ENCODE assay signal across 26 cellular contexts in the genomic region with DNA sequence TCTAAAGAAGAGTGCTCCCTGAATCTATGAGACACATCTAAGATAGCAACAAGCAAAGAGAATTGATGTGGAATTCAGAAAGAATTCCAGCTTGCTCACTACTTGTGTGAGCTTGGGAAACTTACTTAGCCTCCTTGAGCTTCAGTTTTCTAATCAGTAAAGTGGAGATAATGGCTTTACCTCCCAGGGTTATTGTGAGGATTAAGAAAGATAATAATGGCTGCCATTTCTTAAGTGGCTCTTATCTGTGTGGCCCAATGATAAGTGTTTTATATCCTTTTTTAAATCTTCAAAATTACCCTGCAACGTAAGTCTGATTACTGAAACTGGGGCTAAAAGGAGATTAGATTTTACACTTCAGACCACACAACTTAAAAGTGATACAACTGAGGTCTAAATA.
"Had no signal": no experiment of that assay in that cellular context is flagged by ENCODE, and none has a peak within 500 bp of the region (broad histone marks: within the 10 kb centered on the region; RNA-seq: fewer than 3 reads in every experiment).

No MANE protein-coding gene starts in this region.

- H3K36me3 ChIP-seq: gastroesophageal sphincter, heart left ventricle, ovary, sigmoid colon, thoracic aorta, tibial nerve, upper lobe of left lung had no signal

- H3K27me3 Mint-ChIP-seq: effector memory CD8-positive, alpha-beta T cell; naive thymus-derived CD8-positive, alpha-beta T cell; stimulated activated memory B cell treated with anti-CD40 and anti-IgM and Interleukin-4, amounts not matched to agents 10 μg/mL and 1 μg/mL and 100 μg/mL, for 72 hours; stimulated activated naive CD8-positive, alpha-beta T cell treated with anti-CD3 and anti-CD28 coated beads, Interleukin-15, Interleukin-2, amounts not matched to agents 100 ng/mL and 50 ng/mL, for 24 hours had no signal

- H3K9me3 ChIP-seq: gastroesophageal sphincter, heart left ventricle, ovary, psoas muscle, sigmoid colon, thoracic aorta, tibial nerve, upper lobe of left lung had no signal

- H3K4me3 ChIP-seq: gastroesophageal sphincter, heart left ventricle, hepatocyte, ovary, psoas muscle, sigmoid colon, thoracic aorta, tibial nerve, upper lobe of left lung had no signal

- H3K36me3 Mint-ChIP-seq: naive thymus-derived CD8-positive, alpha-beta T cell; stimulated activated memory B cell treated with anti-CD40 and anti-IgM and Interleukin-4, amounts not matched to agents 10 μg/mL and 1 μg/mL and 100 μg/mL, for 72 hours had no signal

- H3K27ac Mint-ChIP-seq: effector memory CD8-positive, alpha-beta T cell; naive thymus-derived CD8-positive, alpha-beta T cell; nephron progenitor cell; stimulated activated memory B cell treated with anti-CD40 and anti-IgM and Interleukin-4, amounts not matched to agents 10 μg/mL and 1 μg/mL and 100 μg/mL, for 72 hours; stimulated activated naive CD8-positive, alpha-beta T cell treated with anti-CD3 and anti-CD28 coated beads, Interleukin-15, Interleukin-2, amounts not matched to agents 100 ng/mL and 50 ng/mL, for 24 hours had no signal

- H3K4me1 ChIP-seq: gastroesophageal sphincter, heart left ventricle, psoas muscle, sigmoid colon, tibial nerve, upper lobe of left lung had no signal

- H3K4me3 Mint-ChIP-seq: effector memory CD8-positive, alpha-beta T cell; naive thymus-derived CD8-positive, alpha-beta T cell; nephron progenitor cell; stimulated activated memory B cell treated with anti-CD40 and anti-IgM and Interleukin-4, amounts not matched to agents 10 μg/mL and 1 μg/mL and 100 μg/mL, for 72 hours; stimulated activated naive CD8-positive, alpha-beta T cell treated with anti-CD3 and anti-CD28 coated beads, Interleukin-15, Interleukin-2, amounts not matched to agents 100 ng/mL and 50 ng/mL, for 24 hours had no signal

- H3K27ac ChIP-seq: gastroesophageal sphincter, heart left ventricle, hepatocyte, ovary, psoas muscle, sigmoid colon, thoracic aorta, tibial nerve, upper lobe of left lung had no signal

- H3K9me3 Mint-ChIP-seq: nephron progenitor cell; stimulated activated memory B cell treated with anti-CD40 and anti-IgM and Interleukin-4, amounts not matched to agents 10 μg/mL and 1 μg/mL and 100 μg/mL, for 72 hours; stimulated activated naive CD8-positive, alpha-beta T cell treated with anti-CD3 and anti-CD28 coated beads, Interleukin-15, Interleukin-2, amounts not matched to agents 100 ng/mL and 50 ng/mL, for 24 hours had no signal

- H3K27me3 ChIP-seq: gastroesophageal sphincter, heart left ventricle, hepatocyte, ovary, sigmoid colon, tibial nerve, upper lobe of left lung had no signal

- ATAC-seq: effector memory CD8-positive, alpha-beta T cell; esophagus mucosa; gastroesophageal sphincter; heart left ventricle; left lobe of liver; naive thymus-derived CD8-positive, alpha-beta T cell; psoas muscle; right cardiac atrium; stimulated activated memory B cell treated with anti-CD40 and anti-IgM and Interleukin-4, amounts not matched to agents 10 μg/mL and 1 μg/mL and 100 μg/mL, for 72 hours had no signal

- DNase-seq: cortex of kidney; effector memory CD8-positive, alpha-beta T cell; foreskin fibroblast; heart left ventricle; kidney; mesenchymal stem cell; midbrain; naive thymus-derived CD8-positive, alpha-beta T cell; nephron progenitor cell; occipital lobe; ovary; posterior cingulate gyrus; psoas muscle; right cardiac atrium; sigmoid colon; stimulated activated CD4-positive, alpha-beta T cell treated with anti-CD3 and anti-CD28 coated beads, Interleukin-2, amount 100 ng/mL, for 24 hours; stimulated activated CD4-positive, alpha-beta T cell treated with anti-CD3 and anti-CD28 coated beads, Interleukin-4, amount 100 ng/mL, for 4 hours; upper lobe of left lung had no signal

- H3K4me1 Mint-ChIP-seq: naive thymus-derived CD8-positive, alpha-beta T cell; nephron progenitor cell; stimulated activated memory B cell treated with anti-CD40 and anti-IgM and Interleukin-4, amounts not matched to agents 10 μg/mL and 1 μg/mL and 100 μg/mL, for 72 hours had no signal
